7 cellular contexts compared by ENCODE assay signal in genomic region chr12:115451785-115452736, GRCh38.
DNase-seq lines count a peak whose midpoint lies in the region; ATAC-seq, FAIRE-seq and TF ChIP-seq lines count a peak whose summit lies in the region.

No MANE protein-coding gene starts in this region.

- H3K79me2 ChIP-seq in GM12878 (ENCODE audit: control insufficient read depth, insufficient read depth, low read length), result no peaks in the 10 kb centered on the region

- H3K4me2 ChIP-seq in GM12878 (ENCODE audit: control insufficient read depth, insufficient read depth), result peak overlapping the region; percentile 83

- ATAC-seq in GM18498 (IDR thresholded peaks at IDR 0.05; ENCODE audit: unreplicated experiment) (peak; percentile 50), GM12878 (peak; percentile 25; the same call in 1 of the 3 replicates)

- RAD21 ChIA-PET in GM12878 (lab: Charles Lee; ENCODE audit: unreplicated experiment), result no interaction called here

- CTCF ChIA-PET in GM12878 (lab: Yijun Ruan, JAX), result no interaction called here

- SMC1A ChIA-PET in GM12878 (lab: Charles Lee; ENCODE audit: uncharacterized antibody, unreplicated experiment), result no interaction called here

- intact Hi-C loops in GM12878 (cut with micrococcal nuclease; ENCODE audit: unreplicated experiment), result no loop called here

- no peak for TF ChIP-seq POLR2A in GM12878 (IDR thresholded peaks at IDR 0.05; ENCODE audit: low read depth, low read length)

- WGBS in GM12878 (ENCODE audit: insufficient coverage, insufficient replicate concordance, low lambda C conversion rate, missing lambda C conversion rate), result 62% methylated on average over 26 of the region's 83 CpGs

- H3K27ac ChIP-seq in GM12878 (ENCODE audit: control insufficient read depth, insufficient read depth), result no peak overlapping the region

- peak overlapping the region; percentile 32; the same call in 1 of the 2 replicates for H3K4me3 ChIP-seq in GM12878

- no peaks in the 10 kb centered on the region for H3K9me3 ChIP-seq in GM12878 (replicated peaks; ENCODE audit: control insufficient read depth, insufficient read depth, low read length)

- H2AFZ ChIP-seq in GM12878 (ENCODE audit: control insufficient read depth, low read depth, low read length), result peak overlapping the region; percentile 54

- TF ChIP-seq CTCF in GM12878 (IDR thresholded peaks at IDR 0.05 in 2 of 3, conservative IDR thresholded peaks at IDR 0.05 in 1 of 3; ENCODE audit: control insufficient read depth in 2 of 3, extremely low read depth in 1 of 3, insufficient read depth in 1 of 3, low read depth in 3 of 3, low read length in 3 of 3), result no peak

- H3K4me1 ChIP-seq in GM12878 (ENCODE audit: control insufficient read depth, insufficient read depth, low read length), result peaks cover 4% of the 10 kb centered on the region; the same call in 1 of the 2 replicates

- no TSS peak for BruUV-seq in GM12878 (replicated peaks; lab: Mats Ljungman, UMichigan)

- TF ChIP-seq RAD21 in GM12878 (IDR thresholded peaks at IDR 0.05; ENCODE audit: insufficient read depth, low read depth, low read length), result no peak

- POLR2A ChIA-PET in GM12878 (lab: Charles Lee), result no interaction called here

- no peaks in the 10 kb centered on the region; a peak in 1 of 4 replicates for H3K27me3 ChIP-seq in GM12878 (replicated peaks in 1 of 2; ENCODE audit: control insufficient read depth in 2 of 2, insufficient read depth in 2 of 2, low read length in 1 of 2)

- DNase-seq in NCI-H128 (lab: John Stamatoyannopoulos, UW; ENCODE audit: unreplicated experiment) (peak; percentile 59), GM12878 (ENCODE audit: low read depth, low spot score) (no peak), kidney tubule cell (ENCODE audit: low spot score) (peak; percentile 13), superior temporal gyrus (ENCODE audit: extremely low spot score) (peak; percentile 18), DMS114 treated with DMSO at 0.1 percent for 48 hours (lab: John Stamatoyannopoulos, UW; ENCODE audit: unreplicated experiment) (no peak), NCI-H446 treated with DMSO at 0.1 percent for 48 hours (lab: John Stamatoyannopoulos, UW) (no peak)

- in situ Hi-C loops in GM12878 (cut with MboI), result no loop called here

- no peaks in the 10 kb centered on the region for H4K20me1 ChIP-seq in GM12878 (ENCODE audit: control insufficient read depth, insufficient read depth)

- no peak for FAIRE-seq in GM12878 (lab: Jason Lieb, UNC)

- H3K36me3 ChIP-seq in GM12878 (ENCODE audit: control insufficient read depth in 2 of 2, insufficient read depth in 2 of 2, low read length in 1 of 2), result no peaks in the 10 kb centered on the region

- H3K9ac ChIP-seq in GM12878 (ENCODE audit: control insufficient read depth, insufficient read depth, low read length), result peak overlapping the region; percentile 16; the same call in 1 of the 2 replicates

- no peak for TF ChIP-seq EP300 in GM12878 (IDR thresholded peaks at IDR 0.05; ENCODE audit: borderline replicate concordance in 1 of 2, control insufficient read depth in 1 of 2, low read depth in 2 of 2, low read length in 2 of 2)

TF ChIP-seq in GM12878, 131 proteins besides CTCF, POLR2A, EP300 and RAD21:
- TF ChIP-seq EGR1 (IDR thresholded peaks at IDR 0.05; ENCODE audit: borderline replicate concordance in 1 of 2, low read depth in 2 of 2, low read length in 2 of 2), result peak in 1 of 2 experiments; percentile 24; a peak in 1 of 3 replicates
- TF ChIP-seq PML (IDR thresholded peaks at IDR 0.05; ENCODE audit: low read length), result no peak
- TF ChIP-seq BMI1 (IDR thresholded peaks at IDR 0.05; ENCODE audit: borderline replicate concordance), result no peak

Comparison
In these comparisons a context has a peak if more than half of its experiments do, and no peak if none do; other contexts are left out.
1. DNase-seq: peak in NCI-H128 (single experiment), kidney tubule cell (single experiment) and superior temporal gyrus (single experiment); none in GM12878 (single experiment), DMS114 treated with DMSO at 0.1 percent for 48 hours (single experiment) and NCI-H446 treated with DMSO at 0.1 percent for 48 hours (single experiment).